ENCODE assay signal across 21 cellular contexts in the genomic region with DNA sequence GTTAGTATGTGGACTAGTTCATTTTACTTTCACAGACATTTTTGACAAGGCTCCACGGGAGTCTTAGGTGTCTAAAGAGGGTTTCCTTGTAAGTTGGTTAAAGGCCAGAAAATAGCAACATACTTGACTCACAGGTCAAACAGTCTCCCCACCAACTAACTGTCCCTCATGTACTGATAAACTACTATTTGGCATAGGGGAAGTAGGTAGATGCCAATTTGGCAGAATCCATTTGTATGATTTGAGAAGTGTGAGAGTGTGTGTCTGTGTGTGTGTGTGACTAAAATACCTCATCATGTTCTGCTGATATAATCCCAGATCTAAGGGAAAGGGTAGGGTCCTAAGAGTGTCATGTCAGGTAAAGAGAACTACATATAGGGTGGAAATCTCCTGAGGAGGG.
DNase-seq lines count a peak whose midpoint lies in the region; ATAC-seq and TF ChIP-seq lines count a peak whose summit lies in the region.
"Had no signal": no experiment of that assay in that cellular context is flagged by ENCODE, and none has a peak within 500 bp of the region (broad histone marks: within the 10 kb centered on the region; RNA-seq: fewer than 3 reads in every experiment).

No MANE protein-coding gene starts in this region.

- TF ChIP-seq CTCF in PC-3 (conservative IDR thresholded peaks at IDR 0.05; ENCODE audit: low read depth, low read length) (no peak), endodermal cell (conservative IDR thresholded peaks at IDR 0.05) (no peak)

- H3K27me3 ChIP-seq in right cardiac atrium (ENCODE audit: control insufficient read depth, insufficient read depth) (no peaks in the 10 kb centered on the region), GM23248 (replicated peaks; ENCODE audit: insufficient read depth) (no peaks in the 10 kb centered on the region), PC-3 (ENCODE audit: low read length) (peaks cover 21% of the 10 kb centered on the region), endodermal cell (ENCODE audit: control insufficient read depth, insufficient read depth, low read length, poor library complexity, severe bottlenecking) (no peaks in the 10 kb centered on the region)

- H3K27ac Mint-ChIP-seq in endodermal cell, result no peak overlapping the region
- H3K27ac Mint-ChIP-seq: CD4-positive, alpha-beta memory T cell had no signal

- H4K20me1 ChIP-seq in GM23248 (ENCODE audit: insufficient read depth) (no peaks in the 10 kb centered on the region), PC-3 (ENCODE audit: low read length) (no peaks in the 10 kb centered on the region)

- no peaks in the 10 kb centered on the region for H3K36me3 Mint-ChIP-seq in endodermal cell (ENCODE audit: low read depth)
- H3K36me3 Mint-ChIP-seq: CD4-positive, alpha-beta memory T cell had no signal

- H3K9ac ChIP-seq in GM23248 (no peak overlapping the region), PC-3 (ENCODE audit: low read length) (no peak overlapping the region), endodermal cell (ENCODE audit: extremely low read depth, low read length, poor library complexity, severe bottlenecking) (no peak overlapping the region)

- H2AFZ ChIP-seq in GM23248, result 0 out of 2 replicates have a peak overlapping the region, but pooled peaks have one; percentile 10
- no peak overlapping the region for H2AFZ ChIP-seq in PC-3 (ENCODE audit: low read length)

- 37% methylated on average over 1 of the region's 1 CpG for WGBS in right cardiac atrium
- 0% methylated on average over 1 of the region's 1 CpG for WGBS in GM23248 (ENCODE audit: low coverage in 1 of 2, low lambda C conversion rate in 2 of 2, missing lambda C conversion rate in 2 of 2), 2 experiments
- 100% methylated on average over 1 of the region's 1 CpG; no CpG with 5 or more reads in 1 of the 2 experiments for WGBS in endodermal cell (ENCODE audit: insufficient coverage in 1 of 2, insufficient read length in 1 of 2), 2 experiments

- intact Hi-C loops in right cardiac atrium (cut with DNase I) (no loop called here), cardiac septum (cut with DNase I) (no loop called here), PC-3 (cut with micrococcal nuclease) (no loop called here)

- no peaks in the 10 kb centered on the region for H3K9me3 Mint-ChIP-seq in endodermal cell

- POLR2A ChIA-PET in PC-3 (lab: Charles Lee; ENCODE audit: unreplicated experiment), result no interaction called here

- no peaks in the 10 kb centered on the region for H3K9me3 ChIP-seq in right cardiac atrium (ENCODE audit: control insufficient read depth, low read length)
- H3K9me3 ChIP-seq in GM23248 (ENCODE audit: low read depth), result no peaks in the 10 kb centered on the region
- no peaks in the 10 kb centered on the region for H3K9me3 ChIP-seq in PC-3 (ENCODE audit: low read length)
- H3K9me3 ChIP-seq in endodermal cell (ENCODE audit: control insufficient read depth, low read length), result no peaks in the 10 kb centered on the region

- H3K9me2 ChIP-seq in GM23248 (ENCODE audit: insufficient read depth) (no peaks in the 10 kb centered on the region), PC-3 (replicated peaks; ENCODE audit: low read length) (no peaks in the 10 kb centered on the region)

- no peak overlapping the region for H3K4me3 Mint-ChIP-seq in endodermal cell
- H3K4me3 Mint-ChIP-seq: CD4-positive, alpha-beta memory T cell had no signal

- DNase-seq in right cardiac atrium, result no peak
- no peak for DNase-seq in cardiac septum (ENCODE audit: low spot score)
- DNase-seq in GM23248, result no peak
- DNase-seq in PC-3, result no peak
- no peak for DNase-seq in NCI-H2107 (lab: John Stamatoyannopoulos, UW)
- DNase-seq in activated CD4-positive, alpha-beta T cell treated with anti-CD3 and anti-CD28 coated beads, Interleukin-2, amount 50 U/mL, for 1 hour, result no peak
- DNase-seq in endodermal cell, result no peak
- DNase-seq: C1 segment of cervical spinal cord; CD4-positive, alpha-beta memory T cell; COR-L47; DMS53; GF-D8; Kasumi-1; NCI-H1436 treated with DMSO at 0.1 percent for 48 hours; NCI-H187 treated with DMSO at 0.1 percent for 48 hours; NCI-H446; NCI-H524 treated with DMSO at 0.1 percent for 48 hours; NCI-H82; OCI-M1; T-helper 1 cell had no signal

- no peaks in the 10 kb centered on the region for H3K27me3 Mint-ChIP-seq in endodermal cell (ENCODE audit: insufficient read depth)
- H3K27me3 Mint-ChIP-seq: CD4-positive, alpha-beta memory T cell had no signal

- no peaks in the 10 kb centered on the region for H3K4me1 ChIP-seq in right cardiac atrium (ENCODE audit: control insufficient read depth, insufficient read depth, low read length)
- peaks cover 15% of the 10 kb centered on the region for H3K4me1 ChIP-seq in GM23248 (ENCODE audit: insufficient read depth)
- H3K4me1 ChIP-seq in PC-3 (ENCODE audit: insufficient read depth, low read length), result no peaks in the 10 kb centered on the region; the same call in 1 of the 2 replicates
- no peaks in the 10 kb centered on the region for H3K4me1 ChIP-seq in endodermal cell (ENCODE audit: control insufficient read depth, insufficient read depth, low read length)

- CTCF ChIA-PET in PC-3 (lab: Charles Lee), result no interaction called here

- H3K36me3 ChIP-seq in GM23248 (ENCODE audit: low read depth) (no peaks in the 10 kb centered on the region), PC-3 (ENCODE audit: low read depth, low read length) (no peaks in the 10 kb centered on the region), endodermal cell (ENCODE audit: control insufficient read depth, insufficient read depth, low read length) (no peaks in the 10 kb centered on the region)

- ATAC-seq in right cardiac atrium (peak; percentile 16 to 51), PC-3 (peak; percentile 23)
- ATAC-seq: K562 had no signal

- in situ Hi-C loops in GM23248 (cut with MboI), result no loop called here

- H3K4me1 Mint-ChIP-seq in endodermal cell, result no peaks in the 10 kb centered on the region
- H3K4me1 Mint-ChIP-seq: CD4-positive, alpha-beta memory T cell had no signal

- H3F3A ChIP-seq in GM23248 (ENCODE audit: insufficient read depth), result no peaks in the 10 kb centered on the region; the same call in 1 of the 2 replicates
- H3F3A ChIP-seq in PC-3 (ENCODE audit: low read length, unreplicated experiment), result no peaks in the 10 kb centered on the region

- no peak overlapping the region for H3K4me3 ChIP-seq in right cardiac atrium (ENCODE audit: low read length)
- H3K4me3 ChIP-seq in GM23248, result no peak overlapping the region
- H3K4me3 ChIP-seq in PC-3 (ENCODE audit: low read length), result no peak overlapping the region
- H3K4me3 ChIP-seq in endodermal cell (ENCODE audit: low read length), result no peak overlapping the region
- H3K4me3 ChIP-seq: K562 had no signal

- no peak overlapping the region for H3K27ac ChIP-seq in right cardiac atrium (ENCODE audit: low read length)
- no peak overlapping the region for H3K27ac ChIP-seq in GM23248
- no peak overlapping the region for H3K27ac ChIP-seq in PC-3 (ENCODE audit: low read length)
- H3K27ac ChIP-seq in endodermal cell (ENCODE audit: low read depth, low read length), result no peak overlapping the region

- no peaks in the 10 kb centered on the region for H3K79me2 ChIP-seq in GM23248 (ENCODE audit: insufficient read depth)
- no peaks in the 10 kb centered on the region for H3K79me2 ChIP-seq in PC-3 (ENCODE audit: low read length)

- BruUV-seq in PC-3 (replicated peaks; lab: Mats Ljungman, UMichigan), result no TSS peak

- H3K4me2 ChIP-seq in GM23248 (ENCODE audit: unreplicated experiment) (peak overlapping the region; percentile 20), PC-3 (ENCODE audit: low read length) (no peak overlapping the region)
